In genomic region chr1:198678301-198678836, GRCh38 we compare ENCODE assay signal across 14 cellular contexts. TPM values are rescaled to one million over a fixed set of nuclear protein-coding genes. Genes with fewer than 3 reads are reported as not detected.
A peak's percentile ranks its signal among the peaks of the same experiment; 100 is the strongest.
DNase-seq lines count a peak whose midpoint lies in the region; ATAC-seq and TF ChIP-seq lines count a peak whose summit lies in the region.
"Had no signal": no experiment of that assay in that cellular context is flagged by ENCODE, and none has a peak within 500 bp of the region (broad histone marks: within the 10 kb centered on the region; RNA-seq: fewer than 3 reads in every experiment).

No MANE protein-coding gene starts in this region.

- H3K9me3 Mint-ChIP-seq in activated CD8-positive, alpha-beta memory T cell treated with anti-CD3 and anti-CD28 coated beads, Interleukin-2, amount 10 ng/mL, durations not matched to agents 7 days and 5 days (ENCODE audit: low read depth): no peaks in the 10 kb centered on the region
- no peaks in the 10 kb centered on the region for H3K9me3 Mint-ChIP-seq in activated B cell treated with CpG ODN at 0.5 μM for 24 hours
- no peaks in the 10 kb centered on the region for H3K9me3 Mint-ChIP-seq in central memory CD8-positive, alpha-beta T cell

- peak overlapping the region; percentile 91 for H3K4me3 Mint-ChIP-seq in activated CD8-positive, alpha-beta memory T cell treated with anti-CD3 and anti-CD28 coated beads, Interleukin-2, amount 10 ng/mL, durations not matched to agents 7 days and 5 days
- peak overlapping the region; percentile 62 for H3K4me3 Mint-ChIP-seq in activated B cell treated with CpG ODN at 0.5 μM for 24 hours
- H3K4me3 Mint-ChIP-seq in central memory CD8-positive, alpha-beta T cell: peak overlapping the region; percentile 79

- H3K36me3 Mint-ChIP-seq in activated CD8-positive, alpha-beta memory T cell treated with anti-CD3 and anti-CD28 coated beads, Interleukin-2, amount 10 ng/mL, durations not matched to agents 7 days and 5 days: peaks cover 55% of the 10 kb centered on the region
- peaks cover 42% of the 10 kb centered on the region for H3K36me3 Mint-ChIP-seq in activated B cell treated with CpG ODN at 0.5 μM for 24 hours (ENCODE audit: low read depth)
- H3K36me3 Mint-ChIP-seq in central memory CD8-positive, alpha-beta T cell (ENCODE audit: insufficient read depth): peaks cover 77% of the 10 kb centered on the region

- H3K27ac Mint-ChIP-seq in activated CD8-positive, alpha-beta memory T cell treated with anti-CD3 and anti-CD28 coated beads, Interleukin-2, amount 10 ng/mL, durations not matched to agents 7 days and 5 days: peak overlapping the region; percentile 93
- H3K27ac Mint-ChIP-seq in activated B cell treated with CpG ODN at 0.5 μM for 24 hours: peak overlapping the region; percentile 97
- peak overlapping the region; percentile 98 for H3K27ac Mint-ChIP-seq in central memory CD8-positive, alpha-beta T cell (ENCODE audit: low read depth)

- TF ChIP-seq CTCF in activated B cell treated with CpG ODN at 0.5 μM for 24 hours (IDR thresholded peaks at IDR 0.05): no peak

- peak; percentile 64 for DNase-seq in activated CD8-positive, alpha-beta memory T cell treated with anti-CD3 and anti-CD28 coated beads, Interleukin-2, amount 10 ng/mL, durations not matched to agents 7 days and 5 days
- DNase-seq in activated CD8-positive, alpha-beta memory T cell treated with anti-CD3 and anti-CD28 coated beads for 24 hours: no peak
- DNase-seq in activated B cell treated with CpG ODN at 0.5 μM for 24 hours: no peak
- DNase-seq in central memory CD8-positive, alpha-beta T cell (ENCODE audit: low spot score in 2 of 2): peak in 1 of 2 donors; percentile 65
- peak; percentile 44 to 75 (median 60) for DNase-seq in stimulated activated naive CD4-positive, alpha-beta T cell (lab: John Stamatoyannopoulos, UW)
- no peak for DNase-seq in OCI-M1 (lab: John Stamatoyannopoulos, UW)
- DNase-seq in SW 1271 (lab: John Stamatoyannopoulos, UW): no peak
- DNase-seq: left ventricle myocardium inferior, SJCRH30, uterus had no signal

- H3K4me1 Mint-ChIP-seq in activated CD8-positive, alpha-beta memory T cell treated with anti-CD3 and anti-CD28 coated beads, Interleukin-2, amount 10 ng/mL, durations not matched to agents 7 days and 5 days: peaks cover 81% of the 10 kb centered on the region
- peaks cover 91% of the 10 kb centered on the region for H3K4me1 Mint-ChIP-seq in activated B cell treated with CpG ODN at 0.5 μM for 24 hours
- H3K4me1 Mint-ChIP-seq in central memory CD8-positive, alpha-beta T cell: peaks cover 69% of the 10 kb centered on the region

- POLR2A ChIA-PET in activated B cell treated with CpG ODN at 0.5 μM for 24 hours (lab: Charles Lee): interaction anchor here (0.7 to 7.0 kb wide), 17 partner anchors 9 to 257 kb away, joined by 3 to 122 read pairs (median 6); partner anchors contain the start of gene PTPRC

- intact Hi-C loops in activated B cell treated with CpG ODN at 0.5 μM for 24 hours (cut with micrococcal nuclease): no loop called here

- CTCF ChIA-PET in activated CD8-positive, alpha-beta memory T cell treated with anti-CD3 and anti-CD28 coated beads, Interleukin-2, amount 10 ng/mL, durations not matched to agents 7 days and 5 days (lab: Charles Lee): interaction anchor here (0.7 to 1.7 kb wide), 4 partner anchors 9 to 30 kb away, joined by 3 to 6 read pairs (median 4); no protein-coding TSS in a partner anchor
- CTCF ChIA-PET in activated B cell treated with CpG ODN at 0.5 μM for 24 hours (lab: Charles Lee): interaction anchor here (1.0 to 1.3 kb wide), 2 partner anchors 27 to 134 kb away, joined by 3 to 4 read pairs; no protein-coding TSS in a partner anchor

- peak; percentile 17 for ATAC-seq in activated CD8-positive, alpha-beta memory T cell treated with anti-CD3 and anti-CD28 coated beads, Interleukin-2, amount 10 ng/mL, durations not matched to agents 7 days and 5 days
- ATAC-seq in activated B cell treated with CpG ODN at 0.5 μM for 24 hours (ENCODE audit: low read depth): peak; percentile 10
- peak; percentile 39 for ATAC-seq in central memory CD8-positive, alpha-beta T cell (replicated peaks; ENCODE audit: extremely low read depth, poor library complexity, severe bottlenecking)
- no peak for ATAC-seq in HG03280 (IDR thresholded peaks at IDR 0.05; ENCODE audit: unreplicated experiment)
- ATAC-seq: A549 had no signal

- H3K27me3 Mint-ChIP-seq in activated CD8-positive, alpha-beta memory T cell treated with anti-CD3 and anti-CD28 coated beads, Interleukin-2, amount 10 ng/mL, durations not matched to agents 7 days and 5 days: no peaks in the 10 kb centered on the region
- H3K27me3 Mint-ChIP-seq in activated B cell treated with CpG ODN at 0.5 μM for 24 hours: no peaks in the 10 kb centered on the region
- no peaks in the 10 kb centered on the region for H3K27me3 Mint-ChIP-seq in central memory CD8-positive, alpha-beta T cell

RNA-seq across cellular contexts. Expression of gene PTPRC, which starts 39.5 kb away (rescaled TPM):
- total RNA-seq in activated CD8-positive, alpha-beta memory T cell treated with anti-CD3 and anti-CD28 coated beads, Interleukin-2, amount 10 ng/mL, durations not matched to agents 7 days and 5 days: 100 to 1,000 TPM; 556 to 674 TPM
- 426 and 506 TPM in 2 replicates for total RNA-seq in activated B cell treated with CpG ODN at 0.5 μM for 24 hours
- total RNA-seq: Daoy, NCI-H460, SJCRH30 had no signal

Comparison
In these comparisons a context has a peak if more than half of its experiments do, and no peak if none do; other contexts are left out.
1. DNase-seq: peak in activated CD8-positive, alpha-beta memory T cell treated with anti-CD3 and anti-CD28 coated beads, Interleukin-2, amount 10 ng/mL, durations not matched to agents 7 days and 5 days (single experiment) and stimulated activated naive CD4-positive, alpha-beta T cell (6 of 6); none in activated CD8-positive, alpha-beta memory T cell treated with anti-CD3 and anti-CD28 coated beads for 24 hours (single experiment), activated B cell treated with CpG ODN at 0.5 μM for 24 hours (single experiment), OCI-M1 (single experiment) and SW 1271 (0 of 2).
2. Peak in every context shown above with its lines, with median percentiles within 50 percentile points of each other: H3K27ac Mint-ChIP-seq and H3K4me3 Mint-ChIP-seq.